Comparison of ENCODE assay signal across 1 cellular context in the genomic region with DNA sequence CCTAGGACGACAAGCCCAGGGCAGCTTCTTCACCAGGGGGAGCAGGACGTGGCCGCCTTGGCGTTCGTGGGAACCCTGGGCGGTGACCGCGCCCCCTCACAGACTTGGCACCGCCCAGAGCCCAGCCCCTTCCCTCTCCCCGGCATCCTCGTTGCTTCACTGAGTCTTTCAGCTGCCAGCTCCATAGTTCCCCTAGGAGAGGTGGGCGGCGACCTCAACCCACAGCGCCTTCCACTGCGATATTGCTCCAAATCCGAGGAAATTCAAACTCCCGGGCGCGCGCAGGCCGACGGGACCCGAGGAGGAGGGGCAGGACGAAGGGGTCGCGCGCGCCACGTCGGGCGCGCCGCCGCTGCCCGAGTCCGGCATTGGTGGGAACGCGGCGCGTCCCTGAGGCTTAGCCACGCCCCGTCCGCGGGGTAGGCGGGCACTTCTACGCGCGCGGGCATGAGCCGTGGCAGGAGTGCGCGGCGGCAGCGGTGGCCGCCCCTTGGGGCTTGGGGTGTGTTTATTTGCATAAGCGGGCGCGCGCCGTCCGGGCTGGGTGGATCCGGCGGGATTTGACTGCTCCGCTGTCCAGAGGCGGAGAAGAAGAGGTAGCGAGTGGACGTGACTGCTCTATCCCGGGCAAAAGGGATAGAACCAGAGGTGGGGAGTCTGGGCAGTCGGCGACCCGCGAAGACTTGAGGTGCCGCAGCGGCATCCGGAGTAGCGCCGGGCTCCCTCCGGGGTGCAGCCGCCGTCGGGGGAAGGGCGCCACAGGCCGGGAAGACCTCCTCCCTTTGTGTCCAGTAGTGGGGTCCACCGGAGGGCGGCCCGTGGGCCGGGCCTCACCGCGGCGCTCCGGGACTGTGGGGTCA.
A peak's percentile ranks its signal among the peaks of the same experiment; 100 is the strongest.
TF ChIP-seq lines count a peak whose summit lies in the region.

A gene with protein sequence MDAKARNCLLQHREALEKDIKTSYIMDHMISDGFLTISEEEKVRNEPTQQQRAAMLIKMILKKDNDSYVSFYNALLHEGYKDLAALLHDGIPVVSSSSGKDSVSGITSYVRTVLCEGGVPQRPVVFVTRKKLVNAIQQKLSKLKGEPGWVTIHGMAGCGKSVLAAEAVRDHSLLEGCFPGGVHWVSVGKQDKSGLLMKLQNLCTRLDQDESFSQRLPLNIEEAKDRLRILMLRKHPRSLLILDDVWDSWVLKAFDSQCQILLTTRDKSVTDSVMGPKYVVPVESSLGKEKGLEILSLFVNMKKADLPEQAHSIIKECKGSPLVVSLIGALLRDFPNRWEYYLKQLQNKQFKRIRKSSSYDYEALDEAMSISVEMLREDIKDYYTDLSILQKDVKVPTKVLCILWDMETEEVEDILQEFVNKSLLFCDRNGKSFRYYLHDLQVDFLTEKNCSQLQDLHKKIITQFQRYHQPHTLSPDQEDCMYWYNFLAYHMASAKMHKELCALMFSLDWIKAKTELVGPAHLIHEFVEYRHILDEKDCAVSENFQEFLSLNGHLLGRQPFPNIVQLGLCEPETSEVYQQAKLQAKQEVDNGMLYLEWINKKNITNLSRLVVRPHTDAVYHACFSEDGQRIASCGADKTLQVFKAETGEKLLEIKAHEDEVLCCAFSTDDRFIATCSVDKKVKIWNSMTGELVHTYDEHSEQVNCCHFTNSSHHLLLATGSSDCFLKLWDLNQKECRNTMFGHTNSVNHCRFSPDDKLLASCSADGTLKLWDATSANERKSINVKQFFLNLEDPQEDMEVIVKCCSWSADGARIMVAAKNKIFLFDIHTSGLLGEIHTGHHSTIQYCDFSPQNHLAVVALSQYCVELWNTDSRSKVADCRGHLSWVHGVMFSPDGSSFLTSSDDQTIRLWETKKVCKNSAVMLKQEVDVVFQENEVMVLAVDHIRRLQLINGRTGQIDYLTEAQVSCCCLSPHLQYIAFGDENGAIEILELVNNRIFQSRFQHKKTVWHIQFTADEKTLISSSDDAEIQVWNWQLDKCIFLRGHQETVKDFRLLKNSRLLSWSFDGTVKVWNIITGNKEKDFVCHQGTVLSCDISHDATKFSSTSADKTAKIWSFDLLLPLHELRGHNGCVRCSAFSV (N-terminal part only) (plus strand): TSS at position 579 of the 860 bp plus-strand sequence. CDS start 3,070 bp downstream, outside the sequence.
A gene with protein sequence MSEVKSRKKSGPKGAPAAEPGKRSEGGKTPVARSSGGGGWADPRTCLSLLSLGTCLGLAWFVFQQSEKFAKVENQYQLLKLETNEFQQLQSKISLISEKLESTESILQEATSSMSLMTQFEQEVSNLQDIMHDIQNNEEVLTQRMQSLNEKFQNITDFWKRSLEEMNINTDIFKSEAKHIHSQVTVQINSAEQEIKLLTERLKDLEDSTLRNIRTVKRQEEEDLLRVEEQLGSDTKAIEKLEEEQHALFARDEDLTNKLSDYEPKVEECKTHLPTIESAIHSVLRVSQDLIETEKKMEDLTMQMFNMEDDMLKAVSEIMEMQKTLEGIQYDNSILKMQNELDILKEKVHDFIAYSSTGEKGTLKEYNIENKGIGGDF (minus strand): TSS at position 77 of the 860 bp plus-strand sequence. CDS start 87 bp downstream, outside the sequence.

TF ChIP-seq in K562, 482 proteins besides CTCF, POLR2A, EP300 and RAD21 (continued from another document and continues in another):
- TF ChIP-seq, protein P1, sequence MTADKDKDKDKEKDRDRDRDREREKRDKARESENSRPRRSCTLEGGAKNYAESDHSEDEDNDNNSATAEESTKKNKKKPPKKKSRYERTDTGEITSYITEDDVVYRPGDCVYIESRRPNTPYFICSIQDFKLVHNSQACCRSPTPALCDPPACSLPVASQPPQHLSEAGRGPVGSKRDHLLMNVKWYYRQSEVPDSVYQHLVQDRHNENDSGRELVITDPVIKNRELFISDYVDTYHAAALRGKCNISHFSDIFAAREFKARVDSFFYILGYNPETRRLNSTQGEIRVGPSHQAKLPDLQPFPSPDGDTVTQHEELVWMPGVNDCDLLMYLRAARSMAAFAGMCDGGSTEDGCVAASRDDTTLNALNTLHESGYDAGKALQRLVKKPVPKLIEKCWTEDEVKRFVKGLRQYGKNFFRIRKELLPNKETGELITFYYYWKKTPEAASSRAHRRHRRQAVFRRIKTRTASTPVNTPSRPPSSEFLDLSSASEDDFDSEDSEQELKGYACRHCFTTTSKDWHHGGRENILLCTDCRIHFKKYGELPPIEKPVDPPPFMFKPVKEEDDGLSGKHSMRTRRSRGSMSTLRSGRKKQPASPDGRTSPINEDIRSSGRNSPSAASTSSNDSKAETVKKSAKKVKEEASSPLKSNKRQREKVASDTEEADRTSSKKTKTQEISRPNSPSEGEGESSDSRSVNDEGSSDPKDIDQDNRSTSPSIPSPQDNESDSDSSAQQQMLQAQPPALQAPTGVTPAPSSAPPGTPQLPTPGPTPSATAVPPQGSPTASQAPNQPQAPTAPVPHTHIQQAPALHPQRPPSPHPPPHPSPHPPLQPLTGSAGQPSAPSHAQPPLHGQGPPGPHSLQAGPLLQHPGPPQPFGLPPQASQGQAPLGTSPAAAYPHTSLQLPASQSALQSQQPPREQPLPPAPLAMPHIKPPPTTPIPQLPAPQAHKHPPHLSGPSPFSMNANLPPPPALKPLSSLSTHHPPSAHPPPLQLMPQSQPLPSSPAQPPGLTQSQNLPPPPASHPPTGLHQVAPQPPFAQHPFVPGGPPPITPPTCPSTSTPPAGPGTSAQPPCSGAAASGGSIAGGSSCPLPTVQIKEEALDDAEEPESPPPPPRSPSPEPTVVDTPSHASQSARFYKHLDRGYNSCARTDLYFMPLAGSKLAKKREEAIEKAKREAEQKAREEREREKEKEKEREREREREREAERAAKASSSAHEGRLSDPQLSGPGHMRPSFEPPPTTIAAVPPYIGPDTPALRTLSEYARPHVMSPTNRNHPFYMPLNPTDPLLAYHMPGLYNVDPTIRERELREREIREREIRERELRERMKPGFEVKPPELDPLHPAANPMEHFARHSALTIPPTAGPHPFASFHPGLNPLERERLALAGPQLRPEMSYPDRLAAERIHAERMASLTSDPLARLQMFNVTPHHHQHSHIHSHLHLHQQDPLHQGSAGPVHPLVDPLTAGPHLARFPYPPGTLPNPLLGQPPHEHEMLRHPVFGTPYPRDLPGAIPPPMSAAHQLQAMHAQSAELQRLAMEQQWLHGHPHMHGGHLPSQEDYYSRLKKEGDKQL (CRISPR knock-in tag; IDR thresholded peaks at IDR 0.05; ENCODE audit: borderline replicate concordance) = no peak
- TF ChIP-seq MYNN (IDR thresholded peaks at IDR 0.05) (no peak), MYNN (CRISPR knock-in tag; IDR thresholded peaks at IDR 0.05) (no peak), RBM17 (IDR thresholded peaks at IDR 0.05; ENCODE audit: borderline replicate concordance, low read depth, low read length) (no peak), SETDB1 (IDR thresholded peaks at IDR 0.05; ENCODE audit: low read length) (no peak), ZNF239 (CRISPR knock-in tag; IDR thresholded peaks at IDR 0.05) (no peak), HDAC8 (tag; IDR thresholded peaks at IDR 0.05) (no peak), GTF2F1 (IDR thresholded peaks at IDR 0.05; ENCODE audit: low read depth, low read length) (no peak), OTX1 (CRISPR knock-in tag; IDR thresholded peaks at IDR 0.05) (no peak), TBL1XR1 (IDR thresholded peaks at IDR 0.05; ENCODE audit: low read length in 2 of 2) (no peak), POLR2H (tag; IDR thresholded peaks at IDR 0.05; ENCODE audit: low read depth) (no peak; the same call in 1 of the 2 replicates), DMBX1 (CRISPR knock-in tag; IDR thresholded peaks at IDR 0.05; ENCODE audit: borderline replicate concordance) (no peak; the same call in 1 of the 2 replicates), STAG1 (CRISPR knock-in tag; IDR thresholded peaks at IDR 0.05; ENCODE audit: borderline replicate concordance) (no peak), ETS2 (tag; IDR thresholded peaks at IDR 0.05; ENCODE audit: borderline replicate concordance, poor library complexity, severe bottlenecking) (no peak), IRF2 (CRISPR knock-in tag; IDR thresholded peaks at IDR 0.05) (no peak), MTA3 (IDR thresholded peaks at IDR 0.05; ENCODE audit: borderline replicate concordance) (peak; percentile 50), ZNF696 (CRISPR knock-in tag; conservative IDR thresholded peaks at IDR 0.05) (no peak), PTRF (tag; IDR thresholded peaks at IDR 0.05) (no peak), KAT8 (IDR thresholded peaks at IDR 0.05; ENCODE audit: low read depth) (no peak), NCOA4 (IDR thresholded peaks at IDR 0.05; ENCODE audit: partially characterized antibody) (no peak)
- TF ChIP-seq, protein P2, sequence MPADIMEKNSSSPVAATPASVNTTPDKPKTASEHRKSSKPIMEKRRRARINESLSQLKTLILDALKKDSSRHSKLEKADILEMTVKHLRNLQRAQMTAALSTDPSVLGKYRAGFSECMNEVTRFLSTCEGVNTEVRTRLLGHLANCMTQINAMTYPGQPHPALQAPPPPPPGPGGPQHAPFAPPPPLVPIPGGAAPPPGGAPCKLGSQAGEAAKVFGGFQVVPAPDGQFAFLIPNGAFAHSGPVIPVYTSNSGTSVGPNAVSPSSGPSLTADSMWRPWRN (IDR thresholded peaks at IDR 0.05; ENCODE audit: low read depth) = no peak
- TF ChIP-seq, protein P3, sequence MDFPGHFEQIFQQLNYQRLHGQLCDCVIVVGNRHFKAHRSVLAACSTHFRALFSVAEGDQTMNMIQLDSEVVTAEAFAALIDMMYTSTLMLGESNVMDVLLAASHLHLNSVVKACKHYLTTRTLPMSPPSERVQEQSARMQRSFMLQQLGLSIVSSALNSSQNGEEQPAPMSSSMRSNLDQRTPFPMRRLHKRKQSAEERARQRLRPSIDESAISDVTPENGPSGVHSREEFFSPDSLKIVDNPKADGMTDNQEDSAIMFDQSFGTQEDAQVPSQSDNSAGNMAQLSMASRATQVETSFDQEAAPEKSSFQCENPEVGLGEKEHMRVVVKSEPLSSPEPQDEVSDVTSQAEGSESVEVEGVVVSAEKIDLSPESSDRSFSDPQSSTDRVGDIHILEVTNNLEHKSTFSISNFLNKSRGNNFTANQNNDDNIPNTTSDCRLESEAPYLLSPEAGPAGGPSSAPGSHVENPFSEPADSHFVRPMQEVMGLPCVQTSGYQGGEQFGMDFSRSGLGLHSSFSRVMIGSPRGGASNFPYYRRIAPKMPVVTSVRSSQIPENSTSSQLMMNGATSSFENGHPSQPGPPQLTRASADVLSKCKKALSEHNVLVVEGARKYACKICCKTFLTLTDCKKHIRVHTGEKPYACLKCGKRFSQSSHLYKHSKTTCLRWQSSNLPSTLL (IDR thresholded peaks at IDR 0.05) = no peak
- TF ChIP-seq, protein P4, sequence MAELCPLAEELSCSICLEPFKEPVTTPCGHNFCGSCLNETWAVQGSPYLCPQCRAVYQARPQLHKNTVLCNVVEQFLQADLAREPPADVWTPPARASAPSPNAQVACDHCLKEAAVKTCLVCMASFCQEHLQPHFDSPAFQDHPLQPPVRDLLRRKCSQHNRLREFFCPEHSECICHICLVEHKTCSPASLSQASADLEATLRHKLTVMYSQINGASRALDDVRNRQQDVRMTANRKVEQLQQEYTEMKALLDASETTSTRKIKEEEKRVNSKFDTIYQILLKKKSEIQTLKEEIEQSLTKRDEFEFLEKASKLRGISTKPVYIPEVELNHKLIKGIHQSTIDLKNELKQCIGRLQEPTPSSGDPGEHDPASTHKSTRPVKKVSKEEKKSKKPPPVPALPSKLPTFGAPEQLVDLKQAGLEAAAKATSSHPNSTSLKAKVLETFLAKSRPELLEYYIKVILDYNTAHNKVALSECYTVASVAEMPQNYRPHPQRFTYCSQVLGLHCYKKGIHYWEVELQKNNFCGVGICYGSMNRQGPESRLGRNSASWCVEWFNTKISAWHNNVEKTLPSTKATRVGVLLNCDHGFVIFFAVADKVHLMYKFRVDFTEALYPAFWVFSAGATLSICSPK (IDR thresholded peaks at IDR 0.05; ENCODE audit: borderline replicate concordance) = no peak
- TF ChIP-seq, protein P5, sequence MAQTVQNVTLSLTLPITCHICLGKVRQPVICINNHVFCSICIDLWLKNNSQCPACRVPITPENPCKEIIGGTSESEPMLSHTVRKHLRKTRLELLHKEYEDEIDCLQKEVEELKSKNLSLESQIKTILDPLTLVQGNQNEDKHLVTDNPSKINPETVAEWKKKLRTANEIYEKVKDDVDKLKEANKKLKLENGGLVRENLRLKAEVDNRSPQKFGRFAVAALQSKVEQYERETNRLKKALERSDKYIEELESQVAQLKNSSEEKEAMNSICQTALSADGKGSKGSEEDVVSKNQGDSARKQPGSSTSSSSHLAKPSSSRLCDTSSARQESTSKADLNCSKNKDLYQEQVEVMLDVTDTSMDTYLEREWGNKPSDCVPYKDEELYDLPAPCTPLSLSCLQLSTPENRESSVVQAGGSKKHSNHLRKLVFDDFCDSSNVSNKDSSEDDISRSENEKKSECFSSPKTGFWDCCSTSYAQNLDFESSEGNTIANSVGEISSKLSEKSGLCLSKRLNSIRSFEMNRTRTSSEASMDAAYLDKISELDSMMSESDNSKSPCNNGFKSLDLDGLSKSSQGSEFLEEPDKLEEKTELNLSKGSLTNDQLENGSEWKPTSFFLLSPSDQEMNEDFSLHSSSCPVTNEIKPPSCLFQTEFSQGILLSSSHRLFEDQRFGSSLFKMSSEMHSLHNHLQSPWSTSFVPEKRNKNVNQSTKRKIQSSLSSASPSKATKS (CRISPR knock-in tag; IDR thresholded peaks at IDR 0.05) = no peak
- TF ChIP-seq, protein P6, sequence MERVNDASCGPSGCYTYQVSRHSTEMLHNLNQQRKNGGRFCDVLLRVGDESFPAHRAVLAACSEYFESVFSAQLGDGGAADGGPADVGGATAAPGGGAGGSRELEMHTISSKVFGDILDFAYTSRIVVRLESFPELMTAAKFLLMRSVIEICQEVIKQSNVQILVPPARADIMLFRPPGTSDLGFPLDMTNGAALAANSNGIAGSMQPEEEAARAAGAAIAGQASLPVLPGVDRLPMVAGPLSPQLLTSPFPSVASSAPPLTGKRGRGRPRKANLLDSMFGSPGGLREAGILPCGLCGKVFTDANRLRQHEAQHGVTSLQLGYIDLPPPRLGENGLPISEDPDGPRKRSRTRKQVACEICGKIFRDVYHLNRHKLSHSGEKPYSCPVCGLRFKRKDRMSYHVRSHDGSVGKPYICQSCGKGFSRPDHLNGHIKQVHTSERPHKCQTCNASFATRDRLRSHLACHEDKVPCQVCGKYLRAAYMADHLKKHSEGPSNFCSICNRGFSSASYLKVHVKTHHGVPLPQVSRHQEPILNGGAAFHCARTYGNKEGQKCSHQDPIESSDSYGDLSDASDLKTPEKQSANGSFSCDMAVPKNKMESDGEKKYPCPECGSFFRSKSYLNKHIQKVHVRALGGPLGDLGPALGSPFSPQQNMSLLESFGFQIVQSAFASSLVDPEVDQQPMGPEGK (CRISPR knock-in tag; IDR thresholded peaks at IDR 0.05; ENCODE audit: borderline replicate concordance) = no peak
- TF ChIP-seq, protein P7, sequence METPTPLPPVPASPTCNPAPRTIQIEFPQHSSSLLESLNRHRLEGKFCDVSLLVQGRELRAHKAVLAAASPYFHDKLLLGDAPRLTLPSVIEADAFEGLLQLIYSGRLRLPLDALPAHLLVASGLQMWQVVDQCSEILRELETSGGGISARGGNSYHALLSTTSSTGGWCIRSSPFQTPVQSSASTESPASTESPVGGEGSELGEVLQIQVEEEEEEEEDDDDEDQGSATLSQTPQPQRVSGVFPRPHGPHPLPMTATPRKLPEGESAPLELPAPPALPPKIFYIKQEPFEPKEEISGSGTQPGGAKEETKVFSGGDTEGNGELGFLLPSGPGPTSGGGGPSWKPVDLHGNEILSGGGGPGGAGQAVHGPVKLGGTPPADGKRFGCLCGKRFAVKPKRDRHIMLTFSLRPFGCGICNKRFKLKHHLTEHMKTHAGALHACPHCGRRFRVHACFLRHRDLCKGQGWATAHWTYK (CRISPR knock-in tag; IDR thresholded peaks at IDR 0.05) = peak; percentile 33; the same call in 1 of the 2 replicates
- TF ChIP-seq, protein P8, sequence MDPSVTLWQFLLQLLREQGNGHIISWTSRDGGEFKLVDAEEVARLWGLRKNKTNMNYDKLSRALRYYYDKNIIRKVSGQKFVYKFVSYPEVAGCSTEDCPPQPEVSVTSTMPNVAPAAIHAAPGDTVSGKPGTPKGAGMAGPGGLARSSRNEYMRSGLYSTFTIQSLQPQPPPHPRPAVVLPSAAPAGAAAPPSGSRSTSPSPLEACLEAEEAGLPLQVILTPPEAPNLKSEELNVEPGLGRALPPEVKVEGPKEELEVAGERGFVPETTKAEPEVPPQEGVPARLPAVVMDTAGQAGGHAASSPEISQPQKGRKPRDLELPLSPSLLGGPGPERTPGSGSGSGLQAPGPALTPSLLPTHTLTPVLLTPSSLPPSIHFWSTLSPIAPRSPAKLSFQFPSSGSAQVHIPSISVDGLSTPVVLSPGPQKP (CRISPR knock-in tag; IDR thresholded peaks at IDR 0.05) = no peak
